In the genomic region with DNA sequence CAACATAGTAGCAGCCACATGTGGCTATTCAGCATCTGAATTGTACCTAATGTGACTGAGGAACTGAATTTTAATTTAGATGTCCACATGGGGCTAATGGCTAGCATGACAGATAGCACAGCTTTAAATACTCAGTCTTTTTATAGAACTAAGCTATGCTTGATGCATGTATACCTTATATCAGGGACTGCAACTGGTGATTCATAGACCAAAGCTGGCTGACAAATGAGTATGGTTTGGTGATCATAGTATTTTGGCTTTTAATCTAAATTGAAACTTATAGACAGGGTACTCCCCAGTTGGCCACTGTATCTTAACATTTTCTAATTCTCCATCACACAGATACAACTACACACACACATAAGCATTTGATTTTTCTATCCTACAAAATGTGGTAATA, we compare ENCODE assay signal across 27 cellular contexts.
"Had no signal": no experiment of that assay in that cellular context is flagged by ENCODE, and none has a peak within 500 bp of the region (broad histone marks: within the 10 kb centered on the region; RNA-seq: fewer than 3 reads in every experiment).

No MANE protein-coding gene starts in this region.

- H3K27me3 Mint-ChIP-seq: activated CD4-positive, alpha-beta memory T cell treated with anti-CD3 and anti-CD28 coated beads for 36 hours; activated naive CD4-positive, alpha-beta T cell treated with anti-CD3 and anti-CD28 coated beads, Interleukin-2, amount 10 ng/mL, durations not matched to agents 7 days and 5 days; activated naive CD8-positive, alpha-beta T cell treated with anti-CD3 and anti-CD28 coated beads, Interleukin-2, amount 10 ng/mL, durations not matched to agents 7 days and 5 days; activated T-cell treated with anti-CD3 and anti-CD28 coated beads, Interleukin-2, amount 50 U/mL, for 24 hours; dendritic cell treated with granulocyte-macrophage colony-stimulating factor and Interleukin-4, amounts not matched to agents 40 ng/mL and 50 ng/mL, for 4 days; T-helper 17 cell had no signal

- H3K27ac Mint-ChIP-seq: activated B cell treated with CpG ODN at 0.5 μM for 24 hours; activated CD4-positive, alpha-beta memory T cell treated with anti-CD3 and anti-CD28 coated beads for 36 hours; activated naive CD4-positive, alpha-beta T cell treated with anti-CD3 and anti-CD28 coated beads, Interleukin-2, amount 10 ng/mL, durations not matched to agents 7 days and 5 days; activated naive CD8-positive, alpha-beta T cell treated with anti-CD3 and anti-CD28 coated beads, Interleukin-2, amount 10 ng/mL, durations not matched to agents 7 days and 5 days; activated T-cell treated with anti-CD3 and anti-CD28 coated beads, Interleukin-2, amount 50 U/mL, for 24 hours; activated T-helper 1 cell treated with anti-CD3 and anti-CD28 coated beads, Interleukin-12 subunit alpha, Interleukin-12 subunit beta, Interleukin-2, Interleukin-4 antibody, amounts not matched to agents 30 ng/mL and 10 ng/mL and 1 ng/mL, durations not matched to agents 14 hours and 24 hours and 36 hours; dendritic cell treated with granulocyte-macrophage colony-stimulating factor and Interleukin-4, amounts not matched to agents 40 ng/mL and 50 ng/mL, for 4 days; endodermal cell; T-helper 17 cell; T-helper 2 cell treated with Interferon-gamma antibody and Interleukin-4, amounts not matched to agents 5 μg/mL and 100 μg/mL, for 36 hours had no signal

- H3K4me3 Mint-ChIP-seq: activated B cell treated with CpG ODN at 0.5 μM for 24 hours; activated CD4-positive, alpha-beta memory T cell treated with anti-CD3 and anti-CD28 coated beads for 36 hours; activated naive CD4-positive, alpha-beta T cell treated with anti-CD3 and anti-CD28 coated beads, Interleukin-2, amount 10 ng/mL, durations not matched to agents 7 days and 5 days; activated naive CD8-positive, alpha-beta T cell treated with anti-CD3 and anti-CD28 coated beads, Interleukin-2, amount 10 ng/mL, durations not matched to agents 7 days and 5 days; activated T-cell treated with anti-CD3 and anti-CD28 coated beads, Interleukin-2, amount 50 U/mL, for 24 hours; activated T-helper 1 cell treated with anti-CD3 and anti-CD28 coated beads, Interleukin-12 subunit alpha, Interleukin-12 subunit beta, Interleukin-2, Interleukin-4 antibody, amounts not matched to agents 30 ng/mL and 10 ng/mL and 1 ng/mL, durations not matched to agents 14 hours and 24 hours and 36 hours; central memory CD8-positive, alpha-beta T cell; dendritic cell treated with granulocyte-macrophage colony-stimulating factor and Interleukin-4, amounts not matched to agents 40 ng/mL and 50 ng/mL, for 4 days; endodermal cell; T-helper 17 cell; T-helper 2 cell treated with Interferon-gamma antibody and Interleukin-4, amounts not matched to agents 5 μg/mL and 100 μg/mL, for 36 hours had no signal

- H3K9me3 Mint-ChIP-seq: activated CD4-positive, alpha-beta memory T cell treated with anti-CD3 and anti-CD28 coated beads for 36 hours; activated T-cell treated with anti-CD3 and anti-CD28 coated beads, Interleukin-2, amount 50 U/mL, for 24 hours; central memory CD8-positive, alpha-beta T cell; dendritic cell treated with granulocyte-macrophage colony-stimulating factor and Interleukin-4, amounts not matched to agents 40 ng/mL and 50 ng/mL, for 4 days had no signal

- DNase-seq: activated B cell treated with CpG ODN at 0.5 μM for 24 hours; activated CD4-positive, alpha-beta memory T cell treated with anti-CD3 and anti-CD28 coated beads for 36 hours; activated CD4-positive, alpha-beta T cell treated with anti-CD3 and anti-CD28 coated beads for 1 hour; activated CD4-positive, alpha-beta T cell treated with anti-CD3 and anti-CD28 coated beads for 48 hours; activated CD8-positive, alpha-beta memory T cell treated with anti-CD3 and anti-CD28 coated beads for 24 hours; activated gamma-delta T cell; activated naive CD4-positive, alpha-beta T cell; activated naive CD4-positive, alpha-beta T cell treated with anti-CD3 and anti-CD28 coated beads, Interleukin-2, amount 10 ng/mL, durations not matched to agents 7 days and 5 days; activated naive CD8-positive, alpha-beta T cell treated with anti-CD3 and anti-CD28 coated beads, Interleukin-2, amount 10 ng/mL, durations not matched to agents 7 days and 5 days; activated T-cell treated with anti-CD3 and anti-CD28 coated beads, Interleukin-2, amount 50 U/mL, for 24 hours; amniotic stem cell; anterior cingulate cortex; brain microvascular endothelial cell; dorsolateral prefrontal cortex; effector memory CD4-positive, alpha-beta T cell; endodermal cell; foreskin fibroblast; head of caudate nucleus; hippocampal formation; T-helper 1 cell; T-helper 17 cell; T1000 had no signal

- H3K4me1 Mint-ChIP-seq: activated B cell treated with CpG ODN at 0.5 μM for 24 hours had no signal

- ATAC-seq: esophagus mucosa, T-helper 17 cell had no signal
